ENCODE assay signal across 9 cellular contexts in genomic region chr11:116986521-116987105, GRCh38.
A peak's percentile ranks its signal among the peaks of the same experiment; 100 is the strongest.
DNase-seq lines count a peak whose midpoint lies in the region; ATAC-seq and TF ChIP-seq lines count a peak whose summit lies in the region.
"Had no signal": no experiment of that assay in that cellular context is flagged by ENCODE, and none has a peak within 500 bp of the region (broad histone marks: within the 10 kb centered on the region; RNA-seq: fewer than 3 reads in every experiment).

No MANE protein-coding gene starts in this region.

- H3K27ac Mint-ChIP-seq in osteocyte (ENCODE audit: unreplicated experiment) = peak overlapping the region; percentile 25

- H3K4me3 ChIP-seq in OCI-LY7 (ENCODE audit: low read depth, low read length, poor library complexity, severe bottlenecking) = peak overlapping the region; percentile 18

- H3K9me2 ChIP-seq in OCI-LY7 (ENCODE audit: insufficient read depth, low read length) = no peaks in the 10 kb centered on the region

- no peaks in the 10 kb centered on the region for H3K27me3 Mint-ChIP-seq in osteocyte (ENCODE audit: unreplicated experiment)

- 0 out of 2 replicates have a peak, but pooled peaks cover 8% of the 10 kb centered on the region for H4K20me1 ChIP-seq in OCI-LY7 (ENCODE audit: insufficient read depth, low read length)

- H3K4me3 Mint-ChIP-seq in osteocyte (ENCODE audit: unreplicated experiment) = no peak overlapping the region

- intact Hi-C loops in OCI-LY7 (cut with micrococcal nuclease; ENCODE audit: unreplicated experiment) (loop anchor here (10.0 kb wide), 1 partner anchor 108 kb away; the partner anchor contains the start of gene SIK3), posterior vena cava (cut with DNase I) (loop anchor here in 1 of 2 donors (10.0 kb wide), 1 partner anchor 108 kb away; the partner anchor contains the start of gene SIK3)

- H3K4me1 Mint-ChIP-seq in osteocyte (ENCODE audit: unreplicated experiment) = peaks cover 51% of the 10 kb centered on the region

- no peak overlapping the region for H2AFZ ChIP-seq in OCI-LY7 (ENCODE audit: low read length)
- H2AFZ ChIP-seq: parathyroid adenoma had no signal

- peak overlapping the region; percentile 12 for H3K27ac ChIP-seq in OCI-LY7 (ENCODE audit: low read depth, low read length, poor library complexity, severe bottlenecking)
- H3K27ac ChIP-seq: parathyroid adenoma had no signal

- no peaks in the 10 kb centered on the region for H3K9me3 Mint-ChIP-seq in osteocyte (ENCODE audit: unreplicated experiment)

- peak overlapping the region; percentile 60 for H3K4me2 ChIP-seq in OCI-LY7 (ENCODE audit: low read length)

- POLR2A ChIA-PET in OCI-LY7 (lab: Charles Lee) = interaction anchor here (0.6 to 2.8 kb wide), 10 partner anchors 10 to 795 kb away, joined by 3 to 10 read pairs (median 4); no protein-coding TSS in a partner anchor

- no peaks in the 10 kb centered on the region for H3K9me3 ChIP-seq in OCI-LY7 (ENCODE audit: low read length)

- no peaks in the 10 kb centered on the region for H3K36me3 ChIP-seq in OCI-LY7 (ENCODE audit: insufficient read depth, low read length)

- CTCF ChIA-PET in OCI-LY7 (lab: Charles Lee; ENCODE audit: unreplicated experiment) = interaction anchor here (0.8 kb wide), 1 partner anchor 13 kb away, joined by 3 read pairs; no protein-coding TSS in a partner anchor

- DNase-seq in GM04504 (ENCODE audit: low read depth) = peak; percentile 57
- DNase-seq in OCI-LY7 (ENCODE audit: low spot score) = peak; percentile 30
- peak; percentile 35 for DNase-seq in dedifferentiated amniotic fluid mesenchymal stem cell (ENCODE audit: extremely low spot score)
- no peak for DNase-seq in osteocyte (ENCODE audit: extremely low spot score, unreplicated experiment)
- DNase-seq in posterior vena cava (ENCODE audit: low spot score) = no peak
- DNase-seq in stimulated activated CD4-positive, alpha-beta T cell treated with anti-CD3 and anti-CD28 coated beads, Interleukin-4, amount 100 ng/mL, for 24 hours = no peak

- BruUV-seq in OCI-LY7 (replicated peaks; lab: Mats Ljungman, UMichigan) = no TSS peak

- peaks cover 4% of the 10 kb centered on the region for H3K36me3 Mint-ChIP-seq in osteocyte (ENCODE audit: unreplicated experiment)

- TF ChIP-seq CTCF in OCI-LY7 (conservative IDR thresholded peaks at IDR 0.05; ENCODE audit: low read length) (no peak), osteocyte (IDR thresholded peaks at IDR 0.05) (no peak)

- ATAC-seq in HG02588 (IDR thresholded peaks at IDR 0.05; ENCODE audit: unreplicated experiment) (peak; percentile 73), HG02885 (IDR thresholded peaks at IDR 0.05; ENCODE audit: poor library complexity, unreplicated experiment) (no peak)

- H3K79me2 ChIP-seq in OCI-LY7 (ENCODE audit: insufficient read depth, low read depth, low read length) = peaks cover 56% of the 10 kb centered on the region; the same call in 1 of the 2 replicates
- H3K79me2 ChIP-seq: parathyroid adenoma had no signal

- H3K4me1 ChIP-seq in OCI-LY7 (ENCODE audit: insufficient read depth, low read length, poor library complexity, severe bottlenecking) = peaks cover 36% of the 10 kb centered on the region
- H3K4me1 ChIP-seq: parathyroid adenoma had no signal

Comparison
In these comparisons a context has a peak if more than half of its experiments do, and no peak if none do; other contexts are left out.
1. DNase-seq: peak in GM04504 (single experiment), OCI-LY7 (single experiment) and dedifferentiated amniotic fluid mesenchymal stem cell (single experiment); none in osteocyte (single experiment), posterior vena cava (single experiment) and stimulated activated CD4-positive, alpha-beta T cell treated with anti-CD3 and anti-CD28 coated beads, Interleukin-4, amount 100 ng/mL, for 24 hours (single experiment).